32 cellular contexts compared by ENCODE assay signal in the genomic region with DNA sequence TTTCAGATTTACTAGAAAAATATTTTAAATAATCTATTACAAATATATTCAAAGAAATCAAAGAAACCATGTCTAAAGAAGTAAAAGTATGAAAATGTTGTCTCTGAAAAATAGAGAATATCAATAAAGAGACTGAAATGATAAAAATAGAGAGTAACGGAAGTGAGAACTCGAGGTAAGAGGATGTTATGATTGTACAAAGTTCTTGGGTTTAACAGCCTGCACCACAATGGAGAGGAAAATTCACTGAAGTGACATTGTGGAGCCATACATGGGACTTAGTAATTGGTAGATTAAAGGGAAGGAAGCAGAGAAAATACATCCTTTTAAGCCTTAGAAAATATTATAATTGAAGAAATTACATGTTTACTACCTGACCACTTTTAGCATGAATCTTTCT.
DNase-seq lines count a peak whose midpoint lies in the region; ATAC-seq and TF ChIP-seq lines count a peak whose summit lies in the region.
"Had no signal": no experiment of that assay in that cellular context is flagged by ENCODE, and none has a peak within 500 bp of the region (broad histone marks: within the 10 kb centered on the region; RNA-seq: fewer than 3 reads in every experiment).

No MANE protein-coding gene starts in this region.

- no peaks in the 10 kb centered on the region for H3K27me3 ChIP-seq in tibial nerve
- H3K27me3 ChIP-seq: colonic mucosa, right lobe of liver, spleen had no signal

- no peaks in the 10 kb centered on the region for H3K9me3 ChIP-seq in tibial nerve
- H3K9me3 ChIP-seq: colonic mucosa, mucosa of descending colon, right lobe of liver, spleen had no signal

- no peak overlapping the region for H3K4me3 ChIP-seq in tibial nerve
- H3K4me3 ChIP-seq: colonic mucosa, GM23338, mucosa of descending colon, right lobe of liver, SK-N-MC, spleen had no signal

- TF ChIP-seq CTCF in glutamatergic neuron (IDR thresholded peaks at IDR 0.05; ENCODE audit: partially characterized antibody, unreplicated experiment) (no peak), tibial nerve (IDR thresholded peaks at IDR 0.05) (no peak)

- no peak for TF ChIP-seq POLR2A in tibial nerve (IDR thresholded peaks at IDR 0.05)

- H3K9me3 Mint-ChIP-seq in glutamatergic neuron (ENCODE audit: unreplicated experiment) = peaks cover 5% of the 10 kb centered on the region
- H3K9me3 Mint-ChIP-seq: activated T-cell treated with anti-CD3 and anti-CD28 coated beads, Interleukin-2, amount 50 U/mL, for 72 hours; GM23338; stimulated activated naive CD8-positive, alpha-beta T cell treated with anti-CD3 and anti-CD28 coated beads, Interleukin-15, Interleukin-2, amounts not matched to agents 100 ng/mL and 50 ng/mL, for 24 hours had no signal

- H3K4me1 ChIP-seq in tibial nerve = no peaks in the 10 kb centered on the region
- H3K4me1 ChIP-seq: colonic mucosa, right lobe of liver, spleen had no signal

- H3K4me1 Mint-ChIP-seq in glutamatergic neuron (ENCODE audit: low read depth, unreplicated experiment) = peaks cover 54% of the 10 kb centered on the region
- H3K4me1 Mint-ChIP-seq: CD14-positive monocyte, natural killer cell had no signal

- 86 to 91% methylated on average over 2 of the region's 2 CpGs for WGBS in tibial nerve, 2 donors

- TF ChIP-seq EP300 in tibial nerve (IDR thresholded peaks at IDR 0.05) = no peak

- H3K27ac Mint-ChIP-seq in glutamatergic neuron (ENCODE audit: unreplicated experiment) = peak overlapping the region; percentile 10
- H3K27ac Mint-ChIP-seq: activated T-cell treated with anti-CD3 and anti-CD28 coated beads, Interleukin-2, amount 50 U/mL, for 72 hours; CD14-positive monocyte; GM23338; natural killer cell; progenitor cell of endocrine pancreas; stimulated activated naive CD8-positive, alpha-beta T cell treated with anti-CD3 and anti-CD28 coated beads, Interleukin-15, Interleukin-2, amounts not matched to agents 100 ng/mL and 50 ng/mL, for 24 hours had no signal

- H3K4me3 Mint-ChIP-seq in glutamatergic neuron (ENCODE audit: unreplicated experiment) = no peak overlapping the region
- H3K4me3 Mint-ChIP-seq: activated T-cell treated with anti-CD3 and anti-CD28 coated beads, Interleukin-2, amount 50 U/mL, for 72 hours; CD14-positive monocyte; GM23338; natural killer cell; stimulated activated naive CD8-positive, alpha-beta T cell treated with anti-CD3 and anti-CD28 coated beads, Interleukin-15, Interleukin-2, amounts not matched to agents 100 ng/mL and 50 ng/mL, for 24 hours had no signal

- H3K27me3 Mint-ChIP-seq in glutamatergic neuron (ENCODE audit: unreplicated experiment) = peaks cover 3% of the 10 kb centered on the region
- H3K27me3 Mint-ChIP-seq: progenitor cell of endocrine pancreas; stimulated activated naive CD8-positive, alpha-beta T cell treated with anti-CD3 and anti-CD28 coated beads, Interleukin-15, Interleukin-2, amounts not matched to agents 100 ng/mL and 50 ng/mL, for 24 hours had no signal

- DNase-seq in NCI-H2227 (lab: John Stamatoyannopoulos, UW; ENCODE audit: unreplicated experiment) (peak; percentile 28), glutamatergic neuron (no peak), tibial nerve (ENCODE audit: low spot score in 2 of 2) (no peak), activated T-cell treated with anti-CD3 and anti-CD28 coated beads for 4 hours (no peak)
- no peak for DNase-seq in effector CD8-positive, alpha-beta T cell (lab: John Stamatoyannopoulos, UW)
- DNase-seq: activated CD4-positive, alpha-beta T cell treated with anti-CD3 and anti-CD28 coated beads, Interleukin-2, amount 50 U/mL, for 4 hours; activated CD4-positive, CD25-positive, alpha-beta regulatory T cell; activated T-cell treated with anti-CD3 and anti-CD28 coated beads, Interleukin-2, amount 50 U/mL, for 72 hours; colonic mucosa; DMS79; effector memory CD4-positive, alpha-beta T cell; GDM1; hypothalamus; KBM-7; mucosa of descending colon; natural killer cell; NCI-H2029 treated with DMSO at 0.1 percent for 48 hours; NCI-H226; nucleus accumbens; right lobe of liver; spleen; stimulated activated CD4-positive, alpha-beta T cell treated with anti-CD3 and anti-CD28 coated beads, Interleukin-2, amount 100 ng/mL, for 24 hours; stimulated activated CD8-positive, alpha-beta memory T cell treated with anti-CD3 and anti-CD28 coated beads, Interleukin-4, amount 100 ng/mL, for 48 hours had no signal

- H3K27ac ChIP-seq in tibial nerve = no peak overlapping the region
- H3K27ac ChIP-seq: colonic mucosa, epithelial cell of prostate, HL-60, right lobe of liver, SK-N-MC, spleen had no signal

- no peaks in the 10 kb centered on the region for H3K36me3 ChIP-seq in tibial nerve
- H3K36me3 ChIP-seq: colonic mucosa, right lobe of liver, spleen had no signal

- peak; percentile 56 for ATAC-seq in GM18858 (IDR thresholded peaks at IDR 0.05; ENCODE audit: unreplicated experiment)
- ATAC-seq in GM21723 (IDR thresholded peaks at IDR 0.05; ENCODE audit: unreplicated experiment) = peak; percentile 70
- ATAC-seq: activated T-cell treated with anti-CD3 and anti-CD28 coated beads, Interleukin-2, amount 50 U/mL, for 72 hours; GM23338; mucosa of descending colon; natural killer cell; right lobe of liver had no signal

- H3K36me3 Mint-ChIP-seq in glutamatergic neuron (ENCODE audit: unreplicated experiment) = peaks cover 4% of the 10 kb centered on the region
- H3K36me3 Mint-ChIP-seq: CD14-positive monocyte, natural killer cell had no signal
